ENCODE assay signal across 21 cellular contexts in the genomic region with DNA sequence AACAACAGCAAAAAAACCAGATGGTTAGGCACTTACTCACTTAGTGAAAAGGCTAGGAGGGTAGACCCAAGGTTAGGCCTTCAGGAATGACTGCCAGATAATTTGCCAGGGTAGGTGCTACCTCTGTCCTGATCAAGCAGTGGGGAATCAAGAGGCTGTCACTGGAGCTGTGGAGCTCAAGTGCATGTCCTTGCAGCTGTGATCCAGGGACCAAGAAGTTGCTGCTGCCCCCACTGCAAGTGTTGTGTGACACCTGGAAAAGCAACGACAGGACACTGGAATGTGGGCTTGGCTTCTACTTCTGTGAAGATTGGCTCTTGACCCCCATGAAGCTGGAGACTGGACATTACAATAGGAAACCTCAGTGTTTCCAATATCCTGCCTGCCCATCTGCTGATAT.
"Had no signal": no experiment of that assay in that cellular context is flagged by ENCODE, and none has a peak within 500 bp of the region (broad histone marks: within the 10 kb centered on the region; RNA-seq: fewer than 3 reads in every experiment).

No MANE protein-coding gene starts in this region.

- H3K36me3 ChIP-seq: neutrophil, thoracic aorta, uterus had no signal

- H3K9me3 Mint-ChIP-seq: immature natural killer cell; naive thymus-derived CD8-positive, alpha-beta T cell; stimulated activated naive B cell treated with anti-CD40 and anti-IgM and Interleukin-4, amounts not matched to agents 10 μg/mL and 1 μg/mL and 100 μg/mL, for 72 hours; stimulated activated naive CD8-positive, alpha-beta T cell treated with anti-CD3 and anti-CD28 coated beads, Interleukin-15, amount 100 ng/mL, for 72 hours; type B pancreatic cell had no signal

- H3K4me3 ChIP-seq: esophagus squamous epithelium, gastroesophageal sphincter, mucosa of descending colon, spleen, thoracic aorta, uterus had no signal

- H3K27ac Mint-ChIP-seq: immature natural killer cell; naive thymus-derived CD8-positive, alpha-beta T cell; stimulated activated naive B cell treated with anti-CD40 and anti-IgM and Interleukin-4, amounts not matched to agents 10 μg/mL and 1 μg/mL and 100 μg/mL, for 72 hours; type B pancreatic cell had no signal

- H3K4me3 Mint-ChIP-seq: immature natural killer cell; naive thymus-derived CD8-positive, alpha-beta T cell; stimulated activated naive B cell treated with anti-CD40 and anti-IgM and Interleukin-4, amounts not matched to agents 10 μg/mL and 1 μg/mL and 100 μg/mL, for 72 hours; stimulated activated naive CD8-positive, alpha-beta T cell treated with anti-CD3 and anti-CD28 coated beads, Interleukin-15, amount 100 ng/mL, for 72 hours; type B pancreatic cell had no signal

- H3K9me3 ChIP-seq: esophagus squamous epithelium, gastroesophageal sphincter, mucosa of descending colon, neutrophil, spleen, thoracic aorta, uterus had no signal

- H3K27ac ChIP-seq: epithelial cell of prostate, esophagus squamous epithelium, gastroesophageal sphincter, neutrophil, spleen, thoracic aorta, uterus had no signal

- H3K4me1 ChIP-seq: esophagus squamous epithelium, gastroesophageal sphincter, spleen, uterus had no signal

- H3K27me3 ChIP-seq: esophagus squamous epithelium, gastroesophageal sphincter, neutrophil, spleen, uterus had no signal

- DNase-seq: effector memory CD4-positive, alpha-beta T cell; esophagus squamous epithelium; foreskin fibroblast; immature natural killer cell; left cardiac atrium; mucosa of descending colon; naive thymus-derived CD8-positive, alpha-beta T cell; posterior cingulate gyrus; spleen; stimulated activated CD4-positive, alpha-beta T cell treated with anti-CD3 and anti-CD28 coated beads, Interleukin-2, amount 100 ng/mL, for 24 hours; stimulated activated CD4-positive, alpha-beta T cell treated with anti-CD3 and anti-CD28 coated beads, Interleukin-4, amount 100 ng/mL, for 4 hours; stimulated activated naive B cell treated with anti-CD40 and anti-IgM and Interleukin-4, amounts not matched to agents 10 μg/mL and 1 μg/mL and 100 μg/mL, for 72 hours; stimulated activated naive CD8-positive, alpha-beta T cell treated with anti-CD3 and anti-CD28 coated beads, Interleukin-15, amount 100 ng/mL, for 72 hours; uterus had no signal

- FAIRE-seq: keratinocyte had no signal

- H3K27me3 Mint-ChIP-seq: naive thymus-derived CD8-positive, alpha-beta T cell; stimulated activated naive B cell treated with anti-CD40 and anti-IgM and Interleukin-4, amounts not matched to agents 10 μg/mL and 1 μg/mL and 100 μg/mL, for 72 hours; stimulated activated naive CD8-positive, alpha-beta T cell treated with anti-CD3 and anti-CD28 coated beads, Interleukin-15, amount 100 ng/mL, for 72 hours; type B pancreatic cell had no signal

- ATAC-seq: gastroesophageal sphincter; left cardiac atrium; mucosa of descending colon; naive thymus-derived CD8-positive, alpha-beta T cell; sciatic nerve; stimulated activated naive B cell treated with anti-CD40 and anti-IgM and Interleukin-4, amounts not matched to agents 10 μg/mL and 1 μg/mL and 100 μg/mL, for 72 hours; stimulated activated naive CD8-positive, alpha-beta T cell treated with anti-CD3 and anti-CD28 coated beads, Interleukin-15, amount 100 ng/mL, for 72 hours had no signal
